ENCODE assay signal across 26 cellular contexts in the genomic region with DNA sequence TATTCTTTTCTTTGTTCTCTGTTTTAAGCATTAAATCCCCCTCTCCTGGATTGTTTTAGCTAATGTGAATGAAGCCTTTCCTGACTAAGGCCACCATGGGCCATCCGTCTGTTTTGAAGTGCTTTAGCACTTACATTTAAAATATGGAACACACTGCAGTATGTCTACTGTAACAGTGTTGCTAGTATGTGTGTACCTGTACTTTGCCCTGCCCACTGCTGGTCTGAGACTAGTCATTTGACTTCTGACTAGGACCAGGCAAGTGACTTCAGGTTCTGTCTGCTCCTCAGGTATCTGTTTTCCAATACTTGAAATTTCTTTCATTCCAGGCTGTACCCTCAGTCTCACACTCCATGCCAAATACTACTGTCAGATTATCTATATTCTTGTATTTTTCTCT.
DNase-seq lines count a peak whose midpoint lies in the region; ATAC-seq, FAIRE-seq and TF ChIP-seq lines count a peak whose summit lies in the region.
"Had no signal": no experiment of that assay in that cellular context is flagged by ENCODE, and none has a peak within 500 bp of the region (broad histone marks: within the 10 kb centered on the region; RNA-seq: fewer than 3 reads in every experiment).

No MANE protein-coding gene starts in this region.

- no peak for TF ChIP-seq CTCF in K562 (IDR thresholded peaks at IDR 0.05 in 2 of 3, conservative IDR thresholded peaks at IDR 0.05 in 1 of 3; ENCODE audit: insufficient read depth in 2 of 3, low read depth in 1 of 3, low read length in 3 of 3)

- H3K27ac Mint-ChIP-seq in activated naive CD4-positive, alpha-beta T cell treated with anti-CD3 and anti-CD28 coated beads for 36 hours = no peak overlapping the region
- H3K27ac Mint-ChIP-seq: CD14-positive monocyte; CD4-positive, alpha-beta memory T cell; CD4-positive, CD25-positive, alpha-beta regulatory T cell; CD8-positive, alpha-beta memory T cell had no signal

- no peaks in the 10 kb centered on the region for H3K9me3 ChIP-seq in K562 (replicated peaks; ENCODE audit: control insufficient read depth, insufficient read depth, low read depth, low read length)
- no peaks in the 10 kb centered on the region for H3K9me3 ChIP-seq in trophoblast cell (ENCODE audit: insufficient read depth, low read depth, low read length)
- H3K9me3 ChIP-seq in GM23248 (ENCODE audit: low read depth) = no peaks in the 10 kb centered on the region
- H3K9me3 ChIP-seq: BE2C, BLaER1 had no signal

- H3K4me3 ChIP-seq in K562 (no peak overlapping the region), trophoblast cell (ENCODE audit: low read depth, low read length) (no peak overlapping the region), GM23248 (no peak overlapping the region)
- H3K4me3 ChIP-seq: BLaER1, GM12878 had no signal

- 79% methylated on average over 1 of the region's 1 CpG for WGBS in K562 (ENCODE audit: insufficient coverage, low coverage, missing lambda C conversion rate)
- no CpG with 5 or more reads among the region's 1 CpG for WGBS in trophoblast cell (ENCODE audit: extremely low coverage, insufficient coverage, insufficient read length)
- 48 to 50% methylated on average over 1 of the region's 1 CpG for WGBS in GM23248 (ENCODE audit: low coverage in 1 of 2, low lambda C conversion rate in 2 of 2, missing lambda C conversion rate in 2 of 2), 2 experiments

- no peak overlapping the region for H2BK12ac ChIP-seq in trophoblast cell (ENCODE audit: low read length)

- BruUV-seq in K562 (replicated peaks; lab: Mats Ljungman, UMichigan) = no TSS peak

- H3K23ac ChIP-seq in trophoblast cell (ENCODE audit: low read length) = no peak overlapping the region

- no peaks in the 10 kb centered on the region for H3K9me3 Mint-ChIP-seq in activated naive CD4-positive, alpha-beta T cell treated with anti-CD3 and anti-CD28 coated beads for 36 hours
- H3K9me3 Mint-ChIP-seq: CD4-positive, alpha-beta memory T cell had no signal

- no peaks in the 10 kb centered on the region for H3K9me2 ChIP-seq in GM23248 (ENCODE audit: insufficient read depth)

- H3K4me1 Mint-ChIP-seq in activated naive CD4-positive, alpha-beta T cell treated with anti-CD3 and anti-CD28 coated beads for 36 hours (ENCODE audit: low read depth) = no peaks in the 10 kb centered on the region
- H3K4me1 Mint-ChIP-seq: CD14-positive monocyte; CD4-positive, alpha-beta memory T cell; CD4-positive, CD25-positive, alpha-beta regulatory T cell; CD8-positive, alpha-beta memory T cell had no signal

- H3K79me1 ChIP-seq in trophoblast cell (ENCODE audit: low read length) = no peaks in the 10 kb centered on the region

- H4K20me1 ChIP-seq in K562 (replicated peaks; ENCODE audit: control insufficient read depth, insufficient read depth, low read length) = no peaks in the 10 kb centered on the region
- H4K20me1 ChIP-seq in GM23248 (ENCODE audit: insufficient read depth) = no peaks in the 10 kb centered on the region
- H4K20me1 ChIP-seq: BLaER1 had no signal

- no peak overlapping the region for H2BK5ac ChIP-seq in trophoblast cell (ENCODE audit: low read depth, low read length, poor library complexity)

- DNase-seq in K562 (ENCODE audit: extremely low read depth in 1 of 4, low spot score in 3 of 4) (no peak), trophoblast cell (peak; percentile 16 to 55), GM23248 (no peak)
- no peak for DNase-seq in activated naive CD4-positive, alpha-beta T cell treated with anti-CD3 and anti-CD28 coated beads for 36 hours
- no peak for DNase-seq in activated CD4-positive, CD25-positive, alpha-beta regulatory T cell (lab: John Stamatoyannopoulos, UW)
- DNase-seq: 8988T; ACHN; BE2C; C1 segment of cervical spinal cord; CD4-positive, alpha-beta memory T cell; CD4-positive, CD25-positive, alpha-beta regulatory T cell; CD8-positive, alpha-beta memory T cell; COR-L47; DMS 273 treated with DMSO at 0.1 percent for 48 hours; DMS153; DMS53; DMS79; DND-41; EL; GDM1 had no signal

- no peak for FAIRE-seq in K562 (lab: Jason Lieb, UNC)
- FAIRE-seq: A204.1, GM12878, GM12892, GM18507 had no signal

- no peaks in the 10 kb centered on the region for H3K9me1 ChIP-seq in K562 (ENCODE audit: control insufficient read depth, insufficient read depth, low read length)

- no peak overlapping the region for H3K4me3 Mint-ChIP-seq in activated naive CD4-positive, alpha-beta T cell treated with anti-CD3 and anti-CD28 coated beads for 36 hours
- H3K4me3 Mint-ChIP-seq: CD14-positive monocyte; CD4-positive, CD25-positive, alpha-beta regulatory T cell; CD8-positive, alpha-beta memory T cell had no signal

- no peak for TF ChIP-seq EP300 in K562 (IDR thresholded peaks at IDR 0.05; ENCODE audit: low read length)

- no peaks in the 10 kb centered on the region for H3F3A ChIP-seq in GM23248 (ENCODE audit: insufficient read depth)

- intact Hi-C loops in K562 (cut with micrococcal nuclease) = no loop called here
- intact Hi-C loops in activated naive CD4-positive, alpha-beta T cell treated with anti-CD3 and anti-CD28 coated beads for 36 hours (cut with micrococcal nuclease) = no loop called here

- H3K4ac ChIP-seq in trophoblast cell (ENCODE audit: low read depth, low read length) = no peak overlapping the region

- H3K36me3 ChIP-seq in K562 (ENCODE audit: control insufficient read depth, insufficient read depth, low read length) (no peaks in the 10 kb centered on the region), trophoblast cell (ENCODE audit: control insufficient read depth in 1 of 2, insufficient read depth in 2 of 2, low read length in 2 of 2) (no peaks in the 10 kb centered on the region), GM23248 (ENCODE audit: low read depth) (no peaks in the 10 kb centered on the region)
- H3K36me3 ChIP-seq: BE2C, BLaER1 had no signal

- H3K14ac ChIP-seq in trophoblast cell (ENCODE audit: low read length) = no peak overlapping the region

- H3K27me3 ChIP-seq in K562 (ENCODE audit: control insufficient read depth in 2 of 2, insufficient read depth in 2 of 2, low read length in 2 of 2) = no peaks in the 10 kb centered on the region
- H3K27me3 ChIP-seq in trophoblast cell (ENCODE audit: insufficient read depth, low read length) = no peaks in the 10 kb centered on the region
- no peaks in the 10 kb centered on the region for H3K27me3 ChIP-seq in GM23248 (replicated peaks; ENCODE audit: insufficient read depth)
- H3K27me3 ChIP-seq: BE2C, BLaER1 had no signal

- peak; percentile 59 for ATAC-seq in K562
- ATAC-seq: GM12878 had no signal

- no peak overlapping the region for H3K18ac ChIP-seq in trophoblast cell (ENCODE audit: low read length)

- peak overlapping the region; percentile 20 for H2AFZ ChIP-seq in K562 (ENCODE audit: low read depth, low read length)
- H2AFZ ChIP-seq in trophoblast cell (ENCODE audit: insufficient read depth, low read length, poor library complexity) = no peak overlapping the region
- no peak overlapping the region for H2AFZ ChIP-seq in GM23248

- no peaks in the 10 kb centered on the region for H3K4me1 ChIP-seq in K562 (replicated peaks in 1 of 2; ENCODE audit: control insufficient read depth in 2 of 2, insufficient read depth in 2 of 2, low read length in 2 of 2)
- no peaks in the 10 kb centered on the region for H3K4me1 ChIP-seq in trophoblast cell (ENCODE audit: control insufficient read depth in 1 of 2, insufficient read depth in 2 of 2, low read length in 2 of 2)
- no peaks in the 10 kb centered on the region for H3K4me1 ChIP-seq in GM23248 (ENCODE audit: insufficient read depth)
- H3K4me1 ChIP-seq: BE2C, BLaER1 had no signal

- H3K9ac ChIP-seq in K562 (ENCODE audit: insufficient read depth in 1 of 2, low read depth in 2 of 2, low read length in 2 of 2) = no peak overlapping the region
- H3K9ac ChIP-seq in trophoblast cell (ENCODE audit: low read length) = no peak overlapping the region
- H3K9ac ChIP-seq in GM23248 = no peak overlapping the region
- H3K9ac ChIP-seq: BLaER1 had no signal

- no peak overlapping the region for H3K27ac ChIP-seq in K562 (ENCODE audit: extremely low read depth, low read depth, low read length)
- H3K27ac ChIP-seq in trophoblast cell (ENCODE audit: low read depth, low read length) = no peak overlapping the region
- H3K27ac ChIP-seq in GM23248 = no peak overlapping the region
- H3K27ac ChIP-seq: BLaER1 had no signal

- H4K91ac ChIP-seq in trophoblast cell (ENCODE audit: low read depth, low read length) = no peak overlapping the region

- H3K27me3 Mint-ChIP-seq in activated naive CD4-positive, alpha-beta T cell treated with anti-CD3 and anti-CD28 coated beads for 36 hours (ENCODE audit: low read depth) = no peaks in the 10 kb centered on the region
- H3K27me3 Mint-ChIP-seq: CD4-positive, alpha-beta memory T cell; CD4-positive, CD25-positive, alpha-beta regulatory T cell; CD8-positive, alpha-beta memory T cell had no signal

- no peak for TF ChIP-seq RAD21 in K562 (CRISPR knock-in tag; conservative IDR thresholded peaks at IDR 0.05 in 1 of 2, IDR thresholded peaks at IDR 0.05 in 1 of 2)

- H3K36me3 Mint-ChIP-seq in activated naive CD4-positive, alpha-beta T cell treated with anti-CD3 and anti-CD28 coated beads for 36 hours (ENCODE audit: low read depth) = no peaks in the 10 kb centered on the region
- H3K36me3 Mint-ChIP-seq: CD14-positive monocyte; CD4-positive, alpha-beta memory T cell; CD4-positive, CD25-positive, alpha-beta regulatory T cell; CD8-positive, alpha-beta memory T cell had no signal

- H2AK5ac ChIP-seq in trophoblast cell (ENCODE audit: low read length) = no peak overlapping the region

- H4K12ac ChIP-seq in trophoblast cell (ENCODE audit: low read depth, low read length) = no peak overlapping the region

- H2BK120ac ChIP-seq in trophoblast cell (ENCODE audit: insufficient read depth, low read length, poor library complexity) = no peak overlapping the region

- CTCF ChIA-PET in K562 (lab: Yijun Ruan, JAX; ENCODE audit: low intra/inter-chr PET ratio) = no interaction called here
- CTCF ChIA-PET in activated naive CD4-positive, alpha-beta T cell treated with anti-CD3 and anti-CD28 coated beads for 36 hours (lab: Charles Lee) = no interaction called here

- H3K79me2 ChIP-seq in K562 (ENCODE audit: control insufficient read depth, insufficient read depth, low read length) (no peaks in the 10 kb centered on the region), trophoblast cell (ENCODE audit: control insufficient read depth, insufficient read depth, low read length, poor library complexity) (no peaks in the 10 kb centered on the region), GM23248 (ENCODE audit: insufficient read depth) (no peaks in the 10 kb centered on the region)

- H3K4me2 ChIP-seq in K562 (ENCODE audit: insufficient read depth, low read length) (no peak overlapping the region), trophoblast cell (ENCODE audit: low read length) (no peak overlapping the region), GM23248 (ENCODE audit: unreplicated experiment) (no peak overlapping the region)
- H3K4me2 ChIP-seq: BLaER1 had no signal

- POLR2A ChIA-PET in K562 (lab: Yijun Ruan, JAX) = no interaction called here

- no peak overlapping the region for H4K8ac ChIP-seq in trophoblast cell (ENCODE audit: low read depth, low read length)

- in situ Hi-C loops in K562 (cut with MboI) = no loop called here
- in situ Hi-C loops in GM23248 (cut with MboI) = no loop called here

- TF ChIP-seq POLR2A in K562 (conservative IDR thresholded peaks at IDR 0.05) = no peak

Comparison
In these comparisons a context has a peak if more than half of its experiments do, and no peak if none do; other contexts are left out.
1. DNase-seq: peak in trophoblast cell (2 of 2); none in K562 (0 of 4), GM23248 (single experiment), activated naive CD4-positive, alpha-beta T cell treated with anti-CD3 and anti-CD28 coated beads for 36 hours (single experiment) and activated CD4-positive, CD25-positive, alpha-beta regulatory T cell (0 of 4).